In the genomic region with DNA sequence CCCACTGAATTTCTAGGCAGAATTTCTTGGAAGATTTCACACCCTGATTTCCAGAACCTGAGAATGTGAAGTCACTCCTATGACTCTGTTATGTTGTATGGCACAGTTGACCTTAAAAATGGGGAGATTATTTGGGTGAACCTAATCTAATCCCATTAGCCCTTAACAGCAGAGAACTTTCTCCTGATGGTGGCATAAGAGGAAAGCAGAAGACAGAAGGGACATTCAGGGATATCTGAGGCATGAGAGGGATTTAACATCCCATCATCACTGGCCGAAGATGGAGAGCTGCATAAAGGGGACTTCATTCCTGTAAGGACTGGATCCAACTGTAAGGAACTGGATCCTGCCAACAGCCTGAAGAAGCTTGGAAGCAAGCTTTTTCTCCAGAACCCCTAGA, we compare ENCODE assay signal across 22 cellular contexts.
"Had no signal": no experiment of that assay in that cellular context is flagged by ENCODE, and none has a peak within 500 bp of the region (broad histone marks: within the 10 kb centered on the region; RNA-seq: fewer than 3 reads in every experiment).

No MANE protein-coding gene starts in this region.

- H3K27me3 ChIP-seq: foreskin keratinocyte, gastroesophageal sphincter, heart left ventricle, hepatocyte had no signal

- H3K27ac Mint-ChIP-seq: immature natural killer cell; naive thymus-derived CD4-positive, alpha-beta T cell had no signal

- H3K9me3 ChIP-seq: left ventricle myocardium inferior, lower lobe of right lung had no signal

- H3K4me3 Mint-ChIP-seq: immature natural killer cell; naive thymus-derived CD4-positive, alpha-beta T cell had no signal

- H3K4me1 ChIP-seq: foreskin keratinocyte, gastroesophageal sphincter, heart left ventricle, left ventricle myocardium inferior, lower lobe of right lung had no signal

- H3K4me1 Mint-ChIP-seq: immature natural killer cell; naive thymus-derived CD4-positive, alpha-beta T cell had no signal

- H3K36me3 Mint-ChIP-seq: immature natural killer cell; naive thymus-derived CD4-positive, alpha-beta T cell had no signal

- H3K36me3 ChIP-seq: gastroesophageal sphincter, heart left ventricle, left ventricle myocardium inferior, lower lobe of right lung had no signal

- DNase-seq: dermis blood vessel endothelial cell; dorsolateral prefrontal cortex; effector CD4-positive, alpha-beta T cell; effector memory CD4-positive, alpha-beta T cell; erythroblast; heart left ventricle; hypothalamus; immature natural killer cell; islet precursor cell; kidney; kidney glomerular epithelial cell; left colon; left ventricle myocardium inferior; lower lobe of right lung; mesenchymal stem cell; midbrain; naive thymus-derived CD4-positive, alpha-beta T cell had no signal

- H3K27ac ChIP-seq: coronary artery, dorsolateral prefrontal cortex, epithelial cell of prostate, foreskin keratinocyte, gastroesophageal sphincter, heart left ventricle, hepatocyte, left ventricle myocardium inferior, lower lobe of right lung had no signal

- H3K4me3 ChIP-seq: coronary artery, dorsolateral prefrontal cortex, gastroesophageal sphincter, heart left ventricle, hepatocyte, left ventricle myocardium inferior, lower lobe of right lung had no signal
